In the genomic region with DNA sequence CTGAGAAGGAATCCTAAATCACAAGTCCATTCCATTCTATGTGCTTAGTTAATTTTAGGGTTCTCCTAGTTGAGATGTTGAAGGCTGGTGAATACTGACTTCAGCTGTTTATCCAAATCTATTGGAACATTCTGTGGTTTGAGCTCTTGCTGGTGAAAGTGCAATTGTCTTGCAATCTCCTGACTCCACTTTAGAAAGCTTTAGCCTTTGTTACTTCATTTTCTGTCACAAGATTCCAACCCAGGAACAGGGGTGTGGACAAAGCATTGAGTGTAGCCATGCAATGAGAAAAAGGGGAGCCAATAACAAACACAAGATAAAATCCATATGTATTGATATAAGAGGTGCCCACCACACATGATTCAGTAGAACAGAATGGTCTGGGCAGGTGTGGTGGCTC, we compare ENCODE assay signal across 19 cellular contexts. TPM values are rescaled to one million over a fixed set of nuclear protein-coding genes. Genes with fewer than 3 reads are reported as not detected.
DNase-seq lines count a peak whose midpoint lies in the region; ATAC-seq and TF ChIP-seq lines count a peak whose summit lies in the region.
"Had no signal": no experiment of that assay in that cellular context is flagged by ENCODE, and none has a peak within 500 bp of the region (broad histone marks: within the 10 kb centered on the region; RNA-seq: fewer than 3 reads in every experiment).

No MANE protein-coding gene starts in this region.

- H3K27ac Mint-ChIP-seq in osteocyte (ENCODE audit: unreplicated experiment) = no peak overlapping the region
- no peak overlapping the region for H3K27ac Mint-ChIP-seq in naive thymus-derived CD4-positive, alpha-beta T cell
- H3K27ac Mint-ChIP-seq: B cell; CD4-positive, alpha-beta T cell; CD8-positive, alpha-beta T cell had no signal

- POLR2A ChIA-PET in naive thymus-derived CD4-positive, alpha-beta T cell (lab: Charles Lee) = no interaction called here

- peak overlapping the region; percentile 65 for H3K27ac ChIP-seq in HL-60 (replicated peaks)
- no peak overlapping the region for H3K27ac ChIP-seq in esophagus muscularis mucosa (replicated peaks in 1 of 4)
- no peak overlapping the region for H3K27ac ChIP-seq in naive thymus-derived CD4-positive, alpha-beta T cell (ENCODE audit: low read depth, low read length)
- H3K27ac ChIP-seq: BLaER1 treated with 17β-estradiol and CSF1 and Interleukin-3, amounts not matched to agents 10 nM and 100 nM; C4-2B had no signal

- CTCF ChIA-PET in naive thymus-derived CD4-positive, alpha-beta T cell (lab: Charles Lee) = interaction anchor here (0.8 to 1.4 kb wide), 3 partner anchors 10 to 151 kb away, joined by 3 to 4 read pairs (median 3); partner anchors contain the start of gene DMAC2

- TF ChIP-seq CTCF in HL-60 (IDR thresholded peaks at IDR 0.05; ENCODE audit: insufficient read depth, low read length) = no peak
- no peak for TF ChIP-seq CTCF in esophagus muscularis mucosa (IDR thresholded peaks at IDR 0.05)
- TF ChIP-seq CTCF in osteocyte (IDR thresholded peaks at IDR 0.05) = no peak

- no peak overlapping the region for H3K4me3 Mint-ChIP-seq in osteocyte (ENCODE audit: unreplicated experiment)
- H3K4me3 Mint-ChIP-seq in naive thymus-derived CD4-positive, alpha-beta T cell = no peak overlapping the region
- H3K4me3 Mint-ChIP-seq: B cell; CD4-positive, alpha-beta T cell; CD8-positive, alpha-beta T cell had no signal

- no peaks in the 10 kb centered on the region for H3K36me3 ChIP-seq in esophagus muscularis mucosa
- peaks cover 0 to 21% (median 0%) of the 10 kb centered on the region in 3 experiments for H3K36me3 ChIP-seq in naive thymus-derived CD4-positive, alpha-beta T cell (ENCODE audit: control insufficient read depth in 2 of 3, insufficient read depth in 3 of 3, low read length in 3 of 3)

- H3K27me3 ChIP-seq in HL-60 (ENCODE audit: insufficient read depth, poor library complexity, severe bottlenecking) (no peaks in the 10 kb centered on the region), esophagus muscularis mucosa (peaks cover 0 to 61% (median 0%) of the 10 kb centered on the region in 4 donors)
- H3K27me3 ChIP-seq in naive thymus-derived CD4-positive, alpha-beta T cell (ENCODE audit: control insufficient read depth in 2 of 2, insufficient read depth in 2 of 2, low read length in 2 of 2) = no peaks in the 10 kb centered on the region
- H3K27me3 ChIP-seq: BLaER1 treated with 17β-estradiol and CSF1 and Interleukin-3, amounts not matched to agents 10 nM and 100 nM had no signal

- H3K4me3 ChIP-seq in HL-60 (replicated peaks; ENCODE audit: insufficient read depth, low read length) = no peak overlapping the region
- no peak overlapping the region for H3K4me3 ChIP-seq in esophagus muscularis mucosa
- no peak overlapping the region for H3K4me3 ChIP-seq in naive thymus-derived CD4-positive, alpha-beta T cell (ENCODE audit: low read length)
- H3K4me3 ChIP-seq: BLaER1 treated with 17β-estradiol and CSF1 and Interleukin-3, amounts not matched to agents 10 nM and 100 nM; GM12878 had no signal

- peaks cover 3% of the 10 kb centered on the region for H3K9me3 Mint-ChIP-seq in osteocyte (ENCODE audit: unreplicated experiment)
- no peaks in the 10 kb centered on the region for H3K9me3 Mint-ChIP-seq in naive thymus-derived CD4-positive, alpha-beta T cell
- H3K9me3 Mint-ChIP-seq: CD4-positive, alpha-beta T cell; CD8-positive, alpha-beta T cell had no signal

- H3K27me3 Mint-ChIP-seq in osteocyte (ENCODE audit: unreplicated experiment) = no peaks in the 10 kb centered on the region
- peaks cover 0 to 15% (median 6%) of the 10 kb centered on the region in 5 donors for H3K27me3 Mint-ChIP-seq in naive thymus-derived CD4-positive, alpha-beta T cell

- no peaks in the 10 kb centered on the region for H3K4me1 Mint-ChIP-seq in osteocyte (ENCODE audit: unreplicated experiment)
- H3K4me1 Mint-ChIP-seq in naive thymus-derived CD4-positive, alpha-beta T cell = peaks cover 6 to 15% (median 8%) of the 10 kb centered on the region in 7 donors

- no peaks in the 10 kb centered on the region for H3K4me1 ChIP-seq in esophagus muscularis mucosa
- H3K4me1 ChIP-seq in naive thymus-derived CD4-positive, alpha-beta T cell (ENCODE audit: control insufficient read depth in 2 of 2, insufficient read depth in 2 of 2, low read length in 2 of 2) = no peaks in the 10 kb centered on the region
- H3K4me1 ChIP-seq: Caco-2 had no signal

- peak in 1 of 2 experiments; percentile 60 for DNase-seq in HL-60 (ENCODE audit: low read depth in 1 of 2, low spot score in 1 of 2)
- DNase-seq in esophagus muscularis mucosa (ENCODE audit: extremely low spot score) = peak; percentile 21
- peak; percentile 11 for DNase-seq in osteocyte (ENCODE audit: extremely low spot score, unreplicated experiment)
- no peak for DNase-seq in naive thymus-derived CD4-positive, alpha-beta T cell
- no peak for DNase-seq in GDM1 (lab: John Stamatoyannopoulos, UW)
- DNase-seq: 8988T; AML-193; Caco-2; Calu3; CD4-positive, alpha-beta T cell; CD8-positive, alpha-beta T cell; DMS79 treated with DMSO at 0.1 percent for 48 hours had no signal

- no peak for TF ChIP-seq POLR2A in esophagus muscularis mucosa (IDR thresholded peaks at IDR 0.05; ENCODE audit: low read depth)

- intact Hi-C loops in esophagus muscularis mucosa (cut with DNase I) = no loop called here
- intact Hi-C loops in naive thymus-derived CD4-positive, alpha-beta T cell (cut with micrococcal nuclease) = no loop called here

- H3K9me3 ChIP-seq in esophagus muscularis mucosa = peaks cover 0 to 9% (median 4%) of the 10 kb centered on the region in 4 donors
- H3K9me3 ChIP-seq in naive thymus-derived CD4-positive, alpha-beta T cell (ENCODE audit: control insufficient read depth in 2 of 3, low read length in 3 of 3) = no peaks in the 10 kb centered on the region
- H3K9me3 ChIP-seq: BLaER1 treated with 17β-estradiol and CSF1 and Interleukin-3, amounts not matched to agents 10 nM and 100 nM; Caco-2 had no signal

- ATAC-seq in GM21576 (IDR thresholded peaks at IDR 0.05; ENCODE audit: unreplicated experiment) (no peak), HG03039 (IDR thresholded peaks at IDR 0.05; ENCODE audit: unreplicated experiment) (no peak)
- ATAC-seq in naive thymus-derived CD4-positive, alpha-beta T cell = no peak
- ATAC-seq: CD8-positive, alpha-beta T cell; GM12878 had no signal

- no peak for TF ChIP-seq EP300 in esophagus muscularis mucosa (IDR thresholded peaks at IDR 0.05)

- no peaks in the 10 kb centered on the region for H3K36me3 Mint-ChIP-seq in osteocyte (ENCODE audit: unreplicated experiment)
- peaks cover 0 to 18% (median 6%) of the 10 kb centered on the region in 5 donors for H3K36me3 Mint-ChIP-seq in naive thymus-derived CD4-positive, alpha-beta T cell

RNA-seq across cellular contexts. Expression of gene CEACAM21, which starts 15.0 kb away (rescaled TPM):
- total RNA-seq in esophagus muscularis mucosa (1 to 10 TPM in 1 of 4 donors, under 1 TPM in 1, not detected in 2; 0.83 to 1.8 TPM), osteocyte (not detected in 2 replicates)
- total RNA-seq in naive thymus-derived CD4-positive, alpha-beta T cell = 10 to 100 TPM; 40.1 to 64.5 (median 50.0) TPM
- 10 to 100 TPM; 27.7 to 43.6 TPM for polyA plus RNA-seq in naive thymus-derived CD4-positive, alpha-beta T cell
- total RNA-seq: Caco-2, Calu3 had no signal
- polyA plus RNA-seq: BJ had no signal

RNA-seq across cellular contexts. Expression of gene CEACAM4, which starts 35.9 kb away (rescaled TPM):
- total RNA-seq in esophagus muscularis mucosa (1 to 10 TPM in 2 of 4 donors, under 1 TPM in 2; 0.46 to 3.3 (median 1.1) TPM), osteocyte (not detected in 2 replicates)
- total RNA-seq in naive thymus-derived CD4-positive, alpha-beta T cell = 1 to 10 TPM in 2 of 5 experiments, under 1 TPM in 1, not detected in 2; 0.60 to 1.5 (median 1.1) TPM
- not detected for polyA plus RNA-seq in naive thymus-derived CD4-positive, alpha-beta T cell
- total RNA-seq: B cell; Caco-2; Calu3; CD8-positive, alpha-beta T cell; GM12878 had no signal
- polyA plus RNA-seq: BJ, GM12878 had no signal

Comparison
In these comparisons a context has a peak if more than half of its experiments do, and no peak if none do; other contexts are left out.
1. DNase-seq: peak in esophagus muscularis mucosa (single experiment) and osteocyte (single experiment); none in naive thymus-derived CD4-positive, alpha-beta T cell (0 of 9) and GDM1 (single experiment).
2. RNA of gene CEACAM21, which starts 15.0 kb away (total RNA-seq): 40.1 to 64.5 TPM in naive thymus-derived CD4-positive, alpha-beta T cell; 0.83 to 1.8 TPM in esophagus muscularis mucosa and not detected in osteocyte; every median in the first group is over 10 times any median in the second.